In genomic region chr6:35096129-35096852, GRCh38 we compare ENCODE assay signal across 9 cellular contexts. TPM values are rescaled to one million over a fixed set of nuclear protein-coding genes. Genes with fewer than 3 reads are reported as not detected.
DNase-seq lines count a peak whose midpoint lies in the region; ATAC-seq and TF ChIP-seq lines count a peak whose summit lies in the region.
"Had no signal": no experiment of that assay in that cellular context is flagged by ENCODE, and none has a peak within 500 bp of the region (broad histone marks: within the 10 kb centered on the region; RNA-seq: fewer than 3 reads in every experiment).

No MANE protein-coding gene starts in this region.

- ATAC-seq in right cardiac atrium (peak in 1 of 2 donors; percentile 60), GM21360 (IDR thresholded peaks at IDR 0.05; ENCODE audit: unreplicated experiment) (no peak)

- H3K9me3 ChIP-seq in WERI-Rb-1 (ENCODE audit: severe bottlenecking), result peaks cover 5% of the 10 kb centered on the region
- no peaks in the 10 kb centered on the region for H3K9me3 ChIP-seq in right cardiac atrium (ENCODE audit: control insufficient read depth, low read length)
- H3K9me3 ChIP-seq: lower lobe of right lung had no signal

- peak overlapping the region; percentile 9 for H3K27ac ChIP-seq in WERI-Rb-1
- H3K27ac ChIP-seq in right cardiac atrium (ENCODE audit: low read length), result peak overlapping the region; percentile 63
- H3K27ac ChIP-seq: lower lobe of right lung had no signal

- H3K27me3 ChIP-seq in WERI-Rb-1 (ENCODE audit: insufficient read depth, low read depth, severe bottlenecking) (no peaks in the 10 kb centered on the region), right cardiac atrium (ENCODE audit: control insufficient read depth, insufficient read depth) (no peaks in the 10 kb centered on the region)

- intact Hi-C loops in right cardiac atrium (cut with DNase I), result no loop called here

- 18% methylated on average over 3 of the region's 3 CpGs for WGBS in right cardiac atrium

- no peak for TF ChIP-seq CTCF in WERI-Rb-1 (IDR thresholded peaks at IDR 0.05; ENCODE audit: low read depth, low read length)

- no peaks in the 10 kb centered on the region for H3K36me3 ChIP-seq in WERI-Rb-1

- H3K4me3 ChIP-seq in WERI-Rb-1 (ENCODE audit: low read depth, low read length) (no peak overlapping the region), right cardiac atrium (ENCODE audit: low read length) (no peak overlapping the region)
- H3K4me3 ChIP-seq: lower lobe of right lung had no signal

- DNase-seq in A172 (ENCODE audit: low spot score), result peak; percentile 59
- DNase-seq in HS-5 (ENCODE audit: low read depth), result peak; percentile 53
- peak; percentile 51 for DNase-seq in WERI-Rb-1
- no peak for DNase-seq in right cardiac atrium
- DNase-seq in NCI-H187 treated with DMSO at 0.1 percent for 48 hours (lab: John Stamatoyannopoulos, UW), result no peak
- no peak for DNase-seq in GOT3 (lab: John Stamatoyannopoulos, UW)
- no peak for DNase-seq in stimulated activated CD8-positive, alpha-beta memory T cell treated with anti-CD3 and anti-CD28 coated beads, Interleukin-4, amount 100 ng/mL, for 48 hours
- DNase-seq: lower lobe of right lung had no signal

- peaks cover 8% of the 10 kb centered on the region for H3K4me1 ChIP-seq in right cardiac atrium (ENCODE audit: control insufficient read depth, insufficient read depth, low read length)

RNA-seq across cellular contexts. Expression of gene TCP11, which starts 44.8 kb away (rescaled TPM):
- total RNA-seq in A172 (2014; rRNA removed; shearing (Covaris generic)), result not detected in 2 replicates
- total RNA-seq in right cardiac atrium, result not detected
- 0.07 TPM for polyA plus RNA-seq in right cardiac atrium
- total RNA-seq: lower lobe of right lung had no signal

Comparison
In these comparisons a context has a peak if more than half of its experiments do, and no peak if none do; other contexts are left out.
1. DNase-seq: peak in A172 (single experiment), HS-5 (single experiment) and WERI-Rb-1 (single experiment); none in right cardiac atrium (0 of 3), NCI-H187 treated with DMSO at 0.1 percent for 48 hours (single experiment), GOT3 (single experiment) and stimulated activated CD8-positive, alpha-beta memory T cell treated with anti-CD3 and anti-CD28 coated beads, Interleukin-4, amount 100 ng/mL, for 48 hours (single experiment).